In the genomic region with DNA sequence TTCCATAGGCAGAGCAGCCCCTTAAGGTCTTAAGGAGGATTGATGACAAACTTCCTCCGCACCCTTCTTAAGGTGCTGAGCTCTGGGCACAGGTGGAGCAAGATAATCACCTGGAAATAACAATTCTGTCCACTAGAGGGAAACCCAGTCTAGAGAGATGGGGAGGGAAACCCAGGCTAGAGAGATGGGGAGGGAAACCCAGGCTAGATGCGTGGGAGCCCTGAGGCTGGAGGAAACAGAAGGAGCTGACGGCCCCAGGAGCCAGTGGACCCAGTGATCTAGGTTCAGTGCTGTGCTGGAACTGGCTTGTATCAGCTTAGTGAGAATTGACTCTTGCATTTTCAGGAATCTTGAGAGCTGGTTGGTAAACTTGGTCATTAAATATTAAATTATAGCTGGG, we compare ENCODE assay signal across 8 cellular contexts. TPM values are rescaled to one million over a fixed set of nuclear protein-coding genes. Genes with fewer than 3 reads are reported as not detected.
A peak's percentile ranks its signal among the peaks of the same experiment; 100 is the strongest.
DNase-seq lines count a peak whose midpoint lies in the region; ATAC-seq, FAIRE-seq and TF ChIP-seq lines count a peak whose summit lies in the region.

No MANE protein-coding gene starts in this region.

- H2BK120ac ChIP-seq in H1 (replicated peaks; ENCODE audit: low read depth, low read length) = no peak overlapping the region

- no peak overlapping the region for H4K8ac ChIP-seq in H1 (ENCODE audit: extremely low read depth, insufficient read depth, low read length)

- H3K79me1 ChIP-seq in H1 (ENCODE audit: low read depth, low read length) = no peaks in the 10 kb centered on the region

- no peaks in the 10 kb centered on the region for H3K4me1 ChIP-seq in DND-41 (ENCODE audit: insufficient read depth, low read length)
- peaks cover 7 to 12% (median 10%) of the 10 kb centered on the region in 4 experiments for H3K4me1 ChIP-seq in H1 (replicated peaks in 1 of 4; ENCODE audit: control insufficient read depth in 3 of 4, insufficient read depth in 4 of 4, low read length in 3 of 4)
- H3K4me1 ChIP-seq in mucosa of descending colon (ENCODE audit: low read depth) = no peaks in the 10 kb centered on the region
- no peaks in the 10 kb centered on the region for H3K4me1 ChIP-seq in thoracic aorta (ENCODE audit: control insufficient read depth in 1 of 2, low read depth in 2 of 2)

- WGBS in H1 (ENCODE audit: extremely low coverage in 1 of 2, insufficient coverage in 1 of 2, insufficient read length in 1 of 2, insufficient replicate concordance in 2 of 2, low coverage in 1 of 2, low lambda C conversion rate in 2 of 2, missing lambda C conversion rate in 1 of 2), 2 experiments = 42% methylated on average over 3 of the region's 3 CpGs; no CpG with 5 or more reads in 1 of the 2 experiments

- H3K23ac ChIP-seq in H1 (ENCODE audit: insufficient read length) = no peak overlapping the region

- FAIRE-seq in H1 (lab: Jason Lieb, UNC) = peak; percentile 94

- intact Hi-C loops in mucosa of descending colon (cut with DNase I, micrococcal nuclease) = loop anchor here (10.0 kb wide), 1 partner anchor 55 kb away; no protein-coding TSS in a partner anchor

- H3K79me2 ChIP-seq in DND-41 (ENCODE audit: insufficient read depth, low read length) (no peaks in the 10 kb centered on the region), H1 (ENCODE audit: control insufficient read depth in 1 of 2, insufficient read depth in 2 of 2, low read length in 2 of 2) (no peaks in the 10 kb centered on the region)

- H3K4ac ChIP-seq in H1 (replicated peaks; ENCODE audit: insufficient read length, low read depth, low read length) = no peak overlapping the region

- H3K56ac ChIP-seq in H1 (replicated peaks; ENCODE audit: insufficient read length, low read depth, low read length) = no peak overlapping the region

- no peak for TF ChIP-seq POLR2A in H1 (IDR thresholded peaks at IDR 0.05; ENCODE audit: control extremely low read depth in 1 of 2, low read depth in 2 of 2, low read length in 2 of 2)

- H4K20me1 ChIP-seq in DND-41 (ENCODE audit: insufficient read depth, low read length) = no peaks in the 10 kb centered on the region
- H4K20me1 ChIP-seq in H1 (replicated peaks in 1 of 2; ENCODE audit: control insufficient read depth in 1 of 2, insufficient read depth in 2 of 2, low read length in 2 of 2) = no peaks in the 10 kb centered on the region

- TF ChIP-seq EP300 in H1 (IDR thresholded peaks at IDR 0.05; ENCODE audit: borderline replicate concordance in 1 of 2, low read depth in 2 of 2, low read length in 2 of 2) = no peak

- H2AFZ ChIP-seq in DND-41 (ENCODE audit: low read depth, low read length) (no peak overlapping the region), H1 (ENCODE audit: low read length) (no peak overlapping the region)

- no peak overlapping the region for H3K18ac ChIP-seq in H1 (ENCODE audit: extremely low read depth, low read length)

- peak; percentile 91 to 96 for TF ChIP-seq RAD21 in H1 (IDR thresholded peaks at IDR 0.05 in 1 of 2, conservative IDR thresholded peaks at IDR 0.05 in 1 of 2; ENCODE audit: low read depth in 2 of 2, low read length in 2 of 2)

- H3K9ac ChIP-seq in DND-41 (ENCODE audit: low read depth, low read length) (no peak overlapping the region), H1 (replicated peaks in 1 of 4; ENCODE audit: extremely low read depth in 1 of 4, low read depth in 3 of 4, low read length in 3 of 4) (no peak overlapping the region)

- H2BK20ac ChIP-seq in H1 (ENCODE audit: low read length) = no peak overlapping the region

- H3K9me3 ChIP-seq in DND-41 (ENCODE audit: insufficient read depth, low read length, severe bottlenecking) = no peaks in the 10 kb centered on the region
- H3K9me3 ChIP-seq in H1 (ENCODE audit: insufficient read depth in 2 of 2, low read depth in 1 of 2, low read length in 1 of 2) = no peaks in the 10 kb centered on the region
- H3K9me3 ChIP-seq in mucosa of descending colon = no peaks in the 10 kb centered on the region
- H3K9me3 ChIP-seq in thoracic aorta = no peaks in the 10 kb centered on the region

- H3K4me2 ChIP-seq in DND-41 (ENCODE audit: insufficient read depth, low read length) (no peak overlapping the region), H1 (ENCODE audit: insufficient read depth in 1 of 2, low read depth in 2 of 2, low read length in 2 of 2) (no peak overlapping the region)

- no peak overlapping the region for H4K5ac ChIP-seq in H1 (ENCODE audit: insufficient read length, low read depth, low read length)

- ATAC-seq in DND-41 (ENCODE audit: insufficient read depth, low read depth) (peak; percentile 68), HG02885 (IDR thresholded peaks at IDR 0.05; ENCODE audit: poor library complexity, unreplicated experiment) (peak; percentile 52), mucosa of descending colon (peak; percentile 98), thoracic aorta (ENCODE audit: insufficient number of reproducible peaks, low FRiP score, low read depth) (no peak), GM19023 (IDR thresholded peaks at IDR 0.05; ENCODE audit: unreplicated experiment) (no peak)

- POLR2A ChIA-PET in H1 (lab: Charles Lee; ENCODE audit: partially characterized antibody) = interaction anchor here (0.7 to 1.6 kb wide), 10 partner anchors 18 to 891 kb away, joined by 3 to 9 read pairs (median 4); a partner anchor contains a TSS

- H2AK5ac ChIP-seq in H1 (ENCODE audit: low read depth, low read length) = no peak overlapping the region

- H4K91ac ChIP-seq in H1 (replicated peaks; ENCODE audit: insufficient read length, low read length) = no peak overlapping the region

- no peak overlapping the region for H3K27ac ChIP-seq in DND-41 (ENCODE audit: low read length)
- H3K27ac ChIP-seq in H1 (ENCODE audit: low read depth, low read length) = no peak overlapping the region
- H3K27ac ChIP-seq in thoracic aorta = no peak overlapping the region

- DNase-seq in DND-41 = peak; percentile 17
- DNase-seq in NCI-H446 treated with DMSO at 0.1 percent for 48 hours (lab: John Stamatoyannopoulos, UW) = peak; percentile 12
- peak; percentile 21 for DNase-seq in activated CD4-positive, alpha-beta T cell treated with anti-CD3 and anti-CD28 coated beads, Interleukin-2, amount 50 U/mL, for 1 hour
- peak in 1 of 2 experiments; percentile 60 for DNase-seq in H1 (ENCODE audit: low read depth in 1 of 2, low spot score in 2 of 2)
- DNase-seq in mucosa of descending colon = peak in 2 of 3 donors; percentile 46 to 52
- no peak for DNase-seq in thoracic aorta (ENCODE audit: low spot score)

- no peak overlapping the region for H3K14ac ChIP-seq in H1 (ENCODE audit: insufficient read length)

- H3K27me3 ChIP-seq in DND-41 (ENCODE audit: insufficient read depth, low read length, poor library complexity) = no peaks in the 10 kb centered on the region
- H3K27me3 ChIP-seq in H1 (replicated peaks in 1 of 4; ENCODE audit: control insufficient read depth in 3 of 4, extremely low read depth in 1 of 4, insufficient read depth in 3 of 4, low read length in 3 of 4) = peaks cover 0 to 5% (median under 1%) of the 10 kb centered on the region in 4 experiments; a peak in 3 of 7 replicates
- no peaks in the 10 kb centered on the region for H3K27me3 ChIP-seq in thoracic aorta (replicated peaks; ENCODE audit: insufficient read depth)

- CTCF ChIA-PET in H1 (lab: Charles Lee; ENCODE audit: partially characterized antibody) = interaction anchor here (0.6 to 13.5 kb wide), 49 partner anchors 9 to 313 kb away, joined by 3 to 263 read pairs (median 5); a partner anchor contains a TSS

- H3K4me3 ChIP-seq in DND-41 (ENCODE audit: low read depth in 1 of 2, low read length in 2 of 2) (no peak overlapping the region), H1 (ENCODE audit: extremely low read depth in 1 of 4, insufficient read depth in 2 of 4, low read depth in 3 of 4, low read length in 4 of 4) (no peak overlapping the region), mucosa of descending colon (no peak overlapping the region), thoracic aorta (no peak overlapping the region)

- H2BK15ac ChIP-seq in H1 (ENCODE audit: low read length) = no peak overlapping the region

- H3K36me3 ChIP-seq in DND-41 (ENCODE audit: insufficient read depth, low read length) (no peaks in the 10 kb centered on the region), H1 (ENCODE audit: control insufficient read depth in 2 of 4, insufficient read depth in 4 of 4, low read length in 3 of 4) (no peaks in the 10 kb centered on the region), mucosa of descending colon (ENCODE audit: low read depth) (no peaks in the 10 kb centered on the region), thoracic aorta (no peaks in the 10 kb centered on the region)

- no peaks in the 10 kb centered on the region for H3K23me2 ChIP-seq in H1 (ENCODE audit: low read depth, low read length)

- H2BK5ac ChIP-seq in H1 (ENCODE audit: low read depth, low read length) = no peak overlapping the region

- TF ChIP-seq CTCF in DND-41 (IDR thresholded peaks at IDR 0.05; ENCODE audit: borderline replicate concordance, extremely low read depth, low read length, poor library complexity, severe bottlenecking) = peak; percentile 54
- peak; percentile 21 to 89 (median 81) for TF ChIP-seq CTCF in H1 (IDR thresholded peaks at IDR 0.05; ENCODE audit: control extremely low read depth in 1 of 3, insufficient read depth in 1 of 3, low read depth in 1 of 3, low read length in 3 of 3)
- TF ChIP-seq CTCF in mucosa of descending colon (IDR thresholded peaks at IDR 0.05) = no peak
- TF ChIP-seq CTCF in thoracic aorta (IDR thresholded peaks at IDR 0.05) = peak; percentile 43

- H2BK12ac ChIP-seq in H1 (ENCODE audit: low read depth, low read length) = no peak overlapping the region

RNA-seq across cellular contexts. Expression of a gene that starts 17.8 kb away (rescaled TPM):
- 28.8 and 29.9 TPM in 2 replicates for total RNA-seq in H1 (2021; fragmentation: NEBNext Ultra II Directional; extraction: Animal tissue kit (Norgen Biotek cat#: 25700))
- 20.3 and 30.3 TPM in 2 replicates for polyA plus RNA-seq in H1 (2011; rRNA removed)
- 31.1 TPM for polyA plus RNA-seq in H1 (2011; cell fraction: cytosol; rRNA removed)
- 25.5 TPM for polyA plus RNA-seq in H1 (2011; cell fraction: nucleus; rRNA removed)
- 19.1 to 20.7 TPM (median 20.2 TPM) in 4 replicates for polyA plus RNA-seq in H1 (2012, experiment 1 of 2)
- polyA plus RNA-seq in H1 (2012, experiment 2 of 2) = 25.3 TPM
- 18.5 TPM for polyA plus RNA-seq in H1 (2013, experiment 1 of 2)
- 18.8 TPM for polyA plus RNA-seq in H1 (2013, experiment 2 of 2)
- polyA minus RNA-seq in H1 (2011; rRNA and poly(A)+ RNA removed) = 20.0 and 29.7 TPM in 2 replicates
- 19.9 TPM for polyA minus RNA-seq in H1 (2011; cell fraction: cytosol; rRNA and poly(A)+ RNA removed)
- polyA minus RNA-seq in H1 (2011; cell fraction: nucleus; rRNA and poly(A)+ RNA removed) = 35.5 TPM
- total RNA-seq in mucosa of descending colon (10 to 100 TPM in 1 of 3 donors, 1 to 10 TPM in 2; 4.2 to 17.2 (median 9.4) TPM), thoracic aorta (1 to 10 TPM in 1 of 2 donors, under 1 TPM in 1; 0.42 to 3.9 TPM)

RNA-seq across cellular contexts. Expression of a gene that starts 35.4 kb away (rescaled TPM):
- 25.9 and 26.6 TPM in 2 replicates for total RNA-seq in H1 (2021; fragmentation: NEBNext Ultra II Directional; extraction: Animal tissue kit (Norgen Biotek cat#: 25700))
- polyA plus RNA-seq in H1 (2011; rRNA removed) = 18.3 and 25.6 TPM in 2 replicates
- 16.4 TPM for polyA plus RNA-seq in H1 (2011; cell fraction: cytosol; rRNA removed)
- 42.3 TPM for polyA plus RNA-seq in H1 (2011; cell fraction: nucleus; rRNA removed)
- polyA plus RNA-seq in H1 (2012, experiment 1 of 2) = 16.5 to 19.4 TPM (median 18.4 TPM) in 4 replicates
- polyA plus RNA-seq in H1 (2012, experiment 2 of 2) = 19.5 TPM
- polyA plus RNA-seq in H1 (2013, experiment 1 of 2) = 37.7 TPM
- polyA plus RNA-seq in H1 (2013, experiment 2 of 2) = 38.4 TPM
- polyA minus RNA-seq in H1 (2011; rRNA and poly(A)+ RNA removed) = 20.3 and 31.0 TPM in 2 replicates
- polyA minus RNA-seq in H1 (2011; cell fraction: cytosol; rRNA and poly(A)+ RNA removed) = 6.8 TPM
- polyA minus RNA-seq in H1 (2011; cell fraction: nucleus; rRNA and poly(A)+ RNA removed) = 18.5 TPM
- 10 to 100 TPM; 11.3 to 29.6 (median 24.4) TPM for total RNA-seq in mucosa of descending colon
- 10 to 100 TPM in 1 of 2 donors, 1 to 10 TPM in 1; 5.8 to 13.1 TPM for total RNA-seq in thoracic aorta

RNA-seq across cellular contexts. Expression of a gene that starts 36.2 kb away (rescaled TPM):
- total RNA-seq in H1 (2021; fragmentation: NEBNext Ultra II Directional; extraction: Animal tissue kit (Norgen Biotek cat#: 25700)) = 30.3 and 32.3 TPM in 2 replicates
- polyA plus RNA-seq in H1 (2011; rRNA removed) = 9.1 and 11.1 TPM in 2 replicates
- polyA plus RNA-seq in H1 (2011; cell fraction: cytosol; rRNA removed) = 22.2 TPM
- 23.2 TPM for polyA plus RNA-seq in H1 (2011; cell fraction: nucleus; rRNA removed)
- polyA plus RNA-seq in H1 (2012, experiment 1 of 2) = 22.2 to 27.8 TPM (median 23.6 TPM) in 4 replicates
- polyA plus RNA-seq in H1 (2012, experiment 2 of 2) = 2.6 TPM
- 25.3 TPM for polyA plus RNA-seq in H1 (2013, experiment 1 of 2)
- polyA plus RNA-seq in H1 (2013, experiment 2 of 2) = 24.9 TPM
- polyA minus RNA-seq in H1 (2011; rRNA and poly(A)+ RNA removed) = 19.7 and 28.6 TPM in 2 replicates
- polyA minus RNA-seq in H1 (2011; cell fraction: cytosol; rRNA and poly(A)+ RNA removed) = 17.6 TPM
- polyA minus RNA-seq in H1 (2011; cell fraction: nucleus; rRNA and poly(A)+ RNA removed) = 39.2 TPM
- total RNA-seq in mucosa of descending colon = 10 to 100 TPM; 15.5 to 20.7 (median 19.3) TPM
- 10 to 100 TPM; 15.6 to 19.3 TPM for total RNA-seq in thoracic aorta

Comparison
In these comparisons a context has a peak if more than half of its experiments do, and no peak if none do; other contexts are left out.
1. ATAC-seq: peak in DND-41 (single experiment), HG02885 (single experiment) and mucosa of descending colon (single experiment); none in thoracic aorta (single experiment) and GM19023 (single experiment).